ENCODE assay signal across 9 cellular contexts in the genomic region with DNA sequence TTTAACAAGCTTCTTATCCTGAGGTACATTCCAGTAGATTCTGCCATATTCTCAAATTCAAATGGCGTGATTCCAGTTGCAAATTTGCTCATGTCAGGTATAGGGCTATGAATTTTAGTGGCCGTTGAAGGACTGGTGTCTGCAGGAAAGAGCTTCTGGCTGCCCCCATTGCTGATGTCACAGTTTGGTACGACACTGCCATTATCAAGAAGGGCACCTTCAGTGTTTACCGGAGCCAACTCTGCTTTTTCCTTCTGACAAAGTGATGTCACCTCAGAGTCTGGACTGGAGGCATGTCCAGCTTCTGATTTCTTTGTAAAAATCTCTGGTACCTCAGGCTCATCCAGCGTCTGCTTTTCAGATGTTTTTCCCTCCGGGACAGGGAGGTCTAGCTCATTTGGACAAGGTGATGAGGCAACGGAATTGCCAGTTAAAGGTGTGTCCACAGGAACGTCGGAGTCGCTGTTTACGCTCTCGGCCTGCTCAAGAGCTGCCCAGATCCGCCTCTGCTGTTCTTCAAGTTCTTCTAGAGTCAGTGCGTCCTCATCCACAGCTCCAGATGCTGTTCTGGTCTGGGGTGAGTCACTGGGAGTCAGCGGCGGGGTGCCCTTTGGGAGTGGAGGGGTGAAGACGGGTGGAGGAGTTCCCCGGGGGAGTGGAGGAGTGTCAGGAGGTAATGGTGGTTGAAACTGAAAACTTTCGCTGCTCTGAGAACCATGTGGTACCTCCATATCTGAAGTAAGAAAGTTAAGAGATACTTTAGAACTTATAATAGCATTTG. TPM values are rescaled to one million over a fixed set of nuclear protein-coding genes. Genes with fewer than 3 reads are reported as not detected.
DNase-seq lines count a peak whose midpoint lies in the region; ATAC-seq, FAIRE-seq and TF ChIP-seq lines count a peak whose summit lies in the region.
"Had no signal": no experiment of that assay in that cellular context is flagged by ENCODE, and none has a peak within 500 bp of the region (broad histone marks: within the 10 kb centered on the region; RNA-seq: fewer than 3 reads in every experiment).

No MANE protein-coding gene starts in this region.

- H3K79me2 ChIP-seq in keratinocyte (ENCODE audit: control insufficient read depth, insufficient read depth, low read length), result no peaks in the 10 kb centered on the region

- H3K27ac ChIP-seq in keratinocyte (ENCODE audit: control insufficient read depth, insufficient read depth, low read length) (peak overlapping the region; percentile 33), suprapubic skin (peak overlapping the region; percentile 57)

- H3K4me3 ChIP-seq in keratinocyte (ENCODE audit: control insufficient read depth in 2 of 3, extremely low read depth in 1 of 3, insufficient read depth in 2 of 3, low read depth in 1 of 3, low read length in 3 of 3), result no peak overlapping the region
- H3K4me3 ChIP-seq in suprapubic skin, result no peak overlapping the region

- H3K9me3 ChIP-seq in keratinocyte (ENCODE audit: control insufficient read depth, low read depth, low read length) (no peaks in the 10 kb centered on the region), suprapubic skin (no peaks in the 10 kb centered on the region)

- no peak overlapping the region for H3K4me2 ChIP-seq in keratinocyte (ENCODE audit: control insufficient read depth, extremely low read depth, insufficient read depth, low read depth, low read length)

- dilution Hi-C loops in keratinocyte (cut with MboI; ENCODE audit: extremely low pct_ligation_motif_present, low sequenced_read_pairs), result no loop called here

- H3K36me3 ChIP-seq in keratinocyte (ENCODE audit: control insufficient read depth in 2 of 2, extremely low read depth in 1 of 2, insufficient read depth in 2 of 2, low read length in 2 of 2) (peaks cover 18 to 26% of the 10 kb centered on the region in 2 experiments), suprapubic skin (peaks cover 61% of the 10 kb centered on the region)

- TF ChIP-seq CTCF in keratinocyte (optimal IDR thresholded peaks at IDR 0.05 in 1 of 3, IDR thresholded peaks at IDR 0.05 in 1 of 3, conservative IDR thresholded peaks at IDR 0.05 in 1 of 3; ENCODE audit: extremely low read depth in 1 of 3, insufficient read depth in 2 of 3, low read length in 3 of 3) (peak in 1 of 3 experiments; percentile 13), suprapubic skin (IDR thresholded peaks at IDR 0.05) (no peak)

- DNase-seq in activated effector memory CD4-positive, alpha-beta T cell treated with anti-CD3 and anti-CD28 coated beads, Interleukin-2, amount 50 U/mL, for 16 hours, result peak; percentile 76
- DNase-seq in activated effector memory CD4-positive, alpha-beta T cell treated with Interleukin-2 at 50 U/mL for 16 hours, result no peak
- DNase-seq in activated CD8-positive, alpha-beta memory T cell treated with anti-CD3 and anti-CD28 coated beads, Interleukin-2, amount 50 U/mL, for 48 hours, result peak; percentile 69
- DNase-seq in keratinocyte (ENCODE audit: low read depth, low spot score), result no peak
- no peak for DNase-seq in suprapubic skin (ENCODE audit: low spot score in 2 of 2)
- DNase-seq in NCI-H128 (lab: John Stamatoyannopoulos, UW; ENCODE audit: unreplicated experiment), result no peak
- no peak for DNase-seq in OCI-M1 (lab: John Stamatoyannopoulos, UW)
- DNase-seq: SW 1271 had no signal

- no peak for FAIRE-seq in keratinocyte (lab: Jason Lieb, UNC)

- ATAC-seq in HG03439 (IDR thresholded peaks at IDR 0.05; ENCODE audit: unreplicated experiment), result no peak

- no peaks in the 10 kb centered on the region for H4K20me1 ChIP-seq in keratinocyte (ENCODE audit: control insufficient read depth, extremely low read depth, insufficient read depth, low read length)

- WGBS in suprapubic skin, result 69% methylated on average over 19 of the region's 19 CpGs

- TF ChIP-seq EP300 in suprapubic skin (IDR thresholded peaks at IDR 0.05), result no peak

- H3K27me3 ChIP-seq in keratinocyte (ENCODE audit: control insufficient read depth, extremely low read depth, insufficient read depth, low read length), result no peaks in the 10 kb centered on the region
- no peaks in the 10 kb centered on the region for H3K27me3 ChIP-seq in suprapubic skin

- H3K9ac ChIP-seq in keratinocyte (ENCODE audit: control insufficient read depth, extremely low read depth, insufficient read depth, low read length), result no peak overlapping the region

- H3K9me1 ChIP-seq in keratinocyte (ENCODE audit: control insufficient read depth, extremely low read depth, insufficient read depth, low read length), result no peaks in the 10 kb centered on the region

- peaks cover 12% of the 10 kb centered on the region for H3K4me1 ChIP-seq in keratinocyte (ENCODE audit: control insufficient read depth, extremely low read depth, insufficient read depth, low read length)
- peaks cover 9% of the 10 kb centered on the region for H3K4me1 ChIP-seq in suprapubic skin

- H2AFZ ChIP-seq in keratinocyte (ENCODE audit: control insufficient read depth, low read length), result no peak overlapping the region

- TF ChIP-seq POLR2A in suprapubic skin (IDR thresholded peaks at IDR 0.05), result no peak

RNA-seq across cellular contexts. Expression of gene ZCCHC8, which starts 27.0 kb away (rescaled TPM):
- 10.2 to 14.0 TPM (median 10.3 TPM) in 3 replicates for polyA plus RNA-seq in keratinocyte
- 29.0 TPM for polyA plus RNA-seq in keratinocyte (2011; ENCODE audit: low read depth)
- 5.7 and 9.2 TPM in 2 replicates for polyA plus RNA-seq in keratinocyte (2011; cell fraction: cytosol; rRNA removed)
- 24.8 and 26.7 TPM in 2 replicates for polyA plus RNA-seq in keratinocyte (2011; cell fraction: nucleus; rRNA removed)
- 7.1 and 13.4 TPM in 2 replicates for polyA plus RNA-seq in keratinocyte (2012; ENCODE audit: low replicate concordance)
- 3.1 to 9.2 TPM (median 7.6 TPM) in 3 replicates for polyA minus RNA-seq in keratinocyte
- 6.3 TPM for polyA minus RNA-seq in keratinocyte (2011; cell fraction: cytosol; rRNA and poly(A)+ RNA removed)
- polyA minus RNA-seq in keratinocyte (2011; cell fraction: nucleus; rRNA and poly(A)+ RNA removed), result 9.3 and 11.5 TPM in 2 replicates
- 10 to 100 TPM; 21.5 to 49.7 (median 30.2) TPM for total RNA-seq in suprapubic skin

RNA-seq across cellular contexts. Expression of gene CLIP1, which starts 51.3 kb away (rescaled TPM):
- polyA plus RNA-seq in keratinocyte, result 54.0 to 94.1 TPM (median 54.3 TPM) in 3 replicates
- 426 TPM for polyA plus RNA-seq in keratinocyte (2011; ENCODE audit: low read depth)
- polyA plus RNA-seq in keratinocyte (2011; cell fraction: cytosol; rRNA removed), result 34.0 and 51.1 TPM in 2 replicates
- 135 and 148 TPM in 2 replicates for polyA plus RNA-seq in keratinocyte (2011; cell fraction: nucleus; rRNA removed)
- polyA plus RNA-seq in keratinocyte (2012; ENCODE audit: low replicate concordance), result 31.3 and 87.3 TPM in 2 replicates
- polyA minus RNA-seq in keratinocyte, result 91.3 to 153 TPM (median 105 TPM) in 3 replicates
- polyA minus RNA-seq in keratinocyte (2011; cell fraction: cytosol; rRNA and poly(A)+ RNA removed), result 44.1 TPM
- 74.9 and 141 TPM in 2 replicates for polyA minus RNA-seq in keratinocyte (2011; cell fraction: nucleus; rRNA and poly(A)+ RNA removed)
- 100 to 1,000 TPM; 107 to 170 (median 149) TPM for total RNA-seq in suprapubic skin

RNA-seq across cellular contexts. Expression of gene RSRC2, which starts 53.0 kb away (rescaled TPM):
- polyA plus RNA-seq in keratinocyte, result 22.9 to 45.6 TPM (median 34.6 TPM) in 3 replicates
- 347 TPM for polyA plus RNA-seq in keratinocyte (2011; ENCODE audit: low read depth)
- 18.2 and 19.4 TPM in 2 replicates for polyA plus RNA-seq in keratinocyte (2011; cell fraction: cytosol; rRNA removed)
- 41.1 and 75.9 TPM in 2 replicates for polyA plus RNA-seq in keratinocyte (2011; cell fraction: nucleus; rRNA removed)
- 35.2 and 64.0 TPM in 2 replicates for polyA plus RNA-seq in keratinocyte (2012; ENCODE audit: low replicate concordance)
- polyA minus RNA-seq in keratinocyte, result 4.5 to 18.3 TPM (median 8.1 TPM) in 3 replicates
- polyA minus RNA-seq in keratinocyte (2011; cell fraction: cytosol; rRNA and poly(A)+ RNA removed), result 7.9 TPM
- polyA minus RNA-seq in keratinocyte (2011; cell fraction: nucleus; rRNA and poly(A)+ RNA removed), result 15.0 and 41.8 TPM in 2 replicates
- total RNA-seq in suprapubic skin, result 100 to 1,000 TPM in 1 of 4 donors, 10 to 100 TPM in 3; 46.7 to 155 (median 53.5) TPM

RNA-seq across cellular contexts. Expression of gene KNTC1, which starts 53.3 kb away (rescaled TPM):
- polyA plus RNA-seq in keratinocyte, result 7.7 to 18.6 TPM (median 12.6 TPM) in 3 replicates
- polyA plus RNA-seq in keratinocyte (2011; ENCODE audit: low read depth), result 4.3 TPM
- polyA plus RNA-seq in keratinocyte (2011; cell fraction: cytosol; rRNA removed), result 1.6 and 3.6 TPM in 2 replicates
- 23.2 and 32.1 TPM in 2 replicates for polyA plus RNA-seq in keratinocyte (2011; cell fraction: nucleus; rRNA removed)
- 2.7 and 7.3 TPM in 2 replicates for polyA plus RNA-seq in keratinocyte (2012; ENCODE audit: low replicate concordance)
- polyA minus RNA-seq in keratinocyte, result 7.3 to 25.7 TPM (median 8.9 TPM) in 3 replicates
- 5.9 TPM for polyA minus RNA-seq in keratinocyte (2011; cell fraction: cytosol; rRNA and poly(A)+ RNA removed)
- 12.3 and 23.1 TPM in 2 replicates for polyA minus RNA-seq in keratinocyte (2011; cell fraction: nucleus; rRNA and poly(A)+ RNA removed)
- total RNA-seq in suprapubic skin, result 10 to 100 TPM in 3 of 4 donors, 1 to 10 TPM in 1; 8.6 to 44.4 (median 13.2) TPM

Comparison
In these comparisons a context has a peak if more than half of its experiments do, and no peak if none do; other contexts are left out.
1. DNase-seq: peak in activated effector memory CD4-positive, alpha-beta T cell treated with anti-CD3 and anti-CD28 coated beads, Interleukin-2, amount 50 U/mL, for 16 hours (single experiment) and activated CD8-positive, alpha-beta memory T cell treated with anti-CD3 and anti-CD28 coated beads, Interleukin-2, amount 50 U/mL, for 48 hours (single experiment); none in activated effector memory CD4-positive, alpha-beta T cell treated with Interleukin-2 at 50 U/mL for 16 hours (single experiment), keratinocyte (single experiment), suprapubic skin (0 of 2), NCI-H128 (single experiment) and OCI-M1 (single experiment).